9 cellular contexts compared by ENCODE assay signal in the genomic region with DNA sequence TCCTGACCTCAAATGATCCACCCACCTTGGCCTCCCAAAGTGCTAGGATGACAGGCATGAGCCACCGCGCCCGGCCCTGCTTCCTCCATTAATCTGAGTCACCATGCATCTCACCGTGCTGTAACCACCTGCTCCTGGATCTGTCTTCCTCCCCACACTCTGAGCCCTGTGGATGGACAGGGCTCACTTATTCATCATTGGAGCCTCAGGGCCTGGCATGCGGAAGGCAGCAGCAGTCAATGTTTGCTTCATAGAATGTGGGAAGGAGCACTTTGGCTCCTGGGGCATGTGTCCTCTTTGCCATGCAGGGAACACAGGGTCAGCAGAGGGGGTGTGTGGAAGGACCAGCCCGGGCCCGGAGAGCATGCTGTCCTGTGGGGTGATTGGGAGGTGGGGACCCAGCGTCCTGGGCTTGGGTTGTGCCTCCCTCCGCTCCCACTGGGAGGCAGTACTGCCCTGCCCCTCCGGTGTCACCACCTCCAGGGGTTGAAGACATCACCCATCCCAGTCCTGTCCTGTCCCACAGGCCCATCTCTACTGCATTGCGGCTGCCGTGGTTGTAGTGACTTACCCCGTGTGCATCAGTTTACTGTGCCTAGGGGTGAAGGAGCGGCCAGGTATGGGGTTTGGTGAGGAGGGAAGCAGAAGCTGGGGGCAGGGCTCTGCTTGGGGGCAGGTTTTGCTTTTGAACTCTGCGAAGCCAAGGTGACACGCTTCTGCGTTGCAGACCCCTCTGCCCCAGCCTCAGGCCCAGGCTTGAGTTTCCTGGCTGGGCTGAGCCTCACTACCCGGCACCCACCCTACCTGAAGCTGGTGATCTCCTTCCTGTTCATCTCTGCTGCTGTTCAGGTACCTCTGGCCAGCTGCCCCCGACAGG. TPM values are rescaled to one million over a fixed set of nuclear protein-coding genes. Genes with fewer than 3 reads are reported as not detected.
DNase-seq lines count a peak whose midpoint lies in the region; ATAC-seq, FAIRE-seq and TF ChIP-seq lines count a peak whose summit lies in the region.
"Had no signal": no experiment of that assay in that cellular context is flagged by ENCODE, and none has a peak within 500 bp of the region (broad histone marks: within the 10 kb centered on the region; RNA-seq: fewer than 3 reads in every experiment).

No MANE protein-coding gene starts in this region.

- peaks cover 50% of the 10 kb centered on the region for H3K4me1 Mint-ChIP-seq in GM23338
- H3K4me1 Mint-ChIP-seq in WTC11: peaks cover 47% of the 10 kb centered on the region

- intact Hi-C loops in left colon (cut with DNase I, micrococcal nuclease): no loop called here

- no peak overlapping the region for H3K4me3 Mint-ChIP-seq in GM23338
- no peak overlapping the region for H3K4me3 Mint-ChIP-seq in WTC11

- H3K27ac Mint-ChIP-seq in GM23338 (peak overlapping the region; percentile 71), WTC11 (peak overlapping the region; percentile 91)

- peaks cover 39% of the 10 kb centered on the region for H3K36me3 Mint-ChIP-seq in GM23338 (ENCODE audit: low read depth)
- H3K36me3 Mint-ChIP-seq in WTC11: peaks cover 16% of the 10 kb centered on the region

- no peak for TF ChIP-seq POLR2A in H54 (IDR thresholded peaks at IDR 0.05; ENCODE audit: low read depth, low read length)

- H3K27ac ChIP-seq in GM23338 (ENCODE audit: low read depth): 0 out of 2 replicates have a peak overlapping the region, but pooled peaks have one; percentile 26

- no peaks in the 10 kb centered on the region for H4K20me1 ChIP-seq in GM23338 (replicated peaks; ENCODE audit: insufficient read depth)

- H3K4me1 ChIP-seq in GM23338 (ENCODE audit: insufficient read depth): peaks cover 30% of the 10 kb centered on the region

- no peaks in the 10 kb centered on the region for H3K36me3 ChIP-seq in GM23338 (ENCODE audit: insufficient read depth)

- H3K9me3 Mint-ChIP-seq in GM23338 (peaks cover 3% of the 10 kb centered on the region; the same call in 2 of the 3 replicates), WTC11 (no peaks in the 10 kb centered on the region)

- peak; percentile 23; the same call in 1 of the 2 replicates for TF ChIP-seq CTCF in AG10803 (conservative IDR thresholded peaks at IDR 0.05; ENCODE audit: low read length)
- TF ChIP-seq CTCF in GM23338 (conservative IDR thresholded peaks at IDR 0.05; ENCODE audit: low read depth in 2 of 2): peak; percentile 66 to 98
- peak; percentile 39; the same call in 1 of the 2 replicates for TF ChIP-seq CTCF in WTC11 (IDR thresholded peaks at IDR 0.05)

- DNase-seq in AG10803 (ENCODE audit: low read depth): no peak
- DNase-seq in GM23338 (ENCODE audit: low spot score): peak; percentile 87
- DNase-seq in WTC11 (ENCODE audit: low spot score): peak; percentile 83
- DNase-seq in left colon: peak in 1 of 2 donors; percentile 30
- DNase-seq in NCI-H510A (lab: John Stamatoyannopoulos, UW): no peak
- no peak for DNase-seq in H54 (ENCODE audit: insufficient read length, low spot score)

- no peak overlapping the region for H2AFZ ChIP-seq in GM23338

- H3K27me3 ChIP-seq in GM23338 (ENCODE audit: insufficient read depth): no peaks in the 10 kb centered on the region

- H3K27me3 Mint-ChIP-seq in GM23338 (ENCODE audit: insufficient read depth, low read depth, poor library complexity): peaks cover 22% of the 10 kb centered on the region
- H3K27me3 Mint-ChIP-seq in WTC11 (ENCODE audit: low read depth): no peaks in the 10 kb centered on the region

- H3F3A ChIP-seq in GM23338 (replicated peaks; ENCODE audit: low read depth): no peaks in the 10 kb centered on the region

- no peak overlapping the region for H3K4me2 ChIP-seq in GM23338

- CTCF ChIA-PET in WTC11 (lab: Charles Lee): interaction anchor here (1.0 to 1.6 kb wide), 7 partner anchors 11 to 94 kb away, joined by 3 to 7 read pairs (median 5); a partner anchor contains a TSS

- FAIRE-seq in H54 (lab: Jason Lieb, UNC): no peak
- FAIRE-seq: endometrium had no signal

- H3K4me3 ChIP-seq in AG10803 (ENCODE audit: low read length) (no peak overlapping the region), GM23338 (no peak overlapping the region)

- no peaks in the 10 kb centered on the region for H3K9me2 ChIP-seq in GM23338 (ENCODE audit: insufficient read depth)

- ATAC-seq in GM23338 (peak; percentile 86), WTC11 (peak; percentile 91), left colon (peak; percentile 94), GM18520 (IDR thresholded peaks at IDR 0.05; ENCODE audit: unreplicated experiment) (no peak), HG03045 (IDR thresholded peaks at IDR 0.05; ENCODE audit: unreplicated experiment) (no peak)

- POLR2A ChIA-PET in WTC11 (lab: Charles Lee): interaction anchor here (1.7 kb wide), 1 partner anchor 11 kb away, joined by 4 read pairs; a partner anchor contains a TSS

- 0 out of 2 replicates have a peak, but pooled peaks cover 5% of the 10 kb centered on the region for H3K79me2 ChIP-seq in GM23338 (replicated peaks; ENCODE audit: insufficient read depth)

TF ChIP-seq in WTC11, 78 proteins besides CTCF, POLR2A, EP300 and RAD21:
- no peak for TF ChIP-seq ZNF396 (CRISPR knock-in tag; IDR thresholded peaks at IDR 0.05; ENCODE audit: borderline replicate concordance)
- peak; percentile 62; the same call in 1 of the 2 replicates for TF ChIP-seq ZNF232 (CRISPR knock-in tag; IDR thresholded peaks at IDR 0.05)

RNA-seq across cellular contexts. Expression of a gene that starts 11.5 kb away (rescaled TPM):
- 0.21 TPM in 1 of 2 replicates, not detected in the other for total RNA-seq in GM23338 (2014; rRNA removed; shearing (Covaris generic))
- 0.82 and 2.3 TPM in 2 replicates for polyA plus RNA-seq in GM23338 (2016; fragmentation: Nextera tagmentation; extraction: Ambion mirVana)
- total RNA-seq in WTC11 (2021) (0.42 to 0.55 TPM (median 0.50 TPM) in 3 replicates), left colon (under 1 TPM in 1 of 2 donors, not detected in 1; 0.09 TPM)

RNA-seq across cellular contexts. Expression of a gene that starts 25.8 kb away (rescaled TPM):
- total RNA-seq in GM23338 (2014; rRNA removed; shearing (Covaris generic)): 28.6 and 29.6 TPM in 2 replicates
- 7.1 and 10.5 TPM in 2 replicates for polyA plus RNA-seq in GM23338 (2016; fragmentation: Nextera tagmentation; extraction: Ambion mirVana)
- total RNA-seq in WTC11 (2021) (30.5 to 33.6 TPM (median 31.9 TPM) in 3 replicates), left colon (1 to 10 TPM; 3.2 to 4.2 TPM)

RNA-seq across cellular contexts. Expression of a gene that starts 28.2 kb away (rescaled TPM):
- 48.2 and 51.3 TPM in 2 replicates for total RNA-seq in GM23338 (2014; rRNA removed; shearing (Covaris generic))
- 75.7 and 77.1 TPM in 2 replicates for polyA plus RNA-seq in GM23338 (2016; fragmentation: Nextera tagmentation; extraction: Ambion mirVana)
- total RNA-seq in WTC11 (2021): 58.6 to 83.9 TPM (median 74.8 TPM) in 3 replicates
- total RNA-seq in left colon: 10 to 100 TPM; 16.5 to 22.3 TPM

RNA-seq across cellular contexts. Expression of a gene that starts 54.8 kb away (rescaled TPM):
- total RNA-seq in GM23338 (2014; rRNA removed; shearing (Covaris generic)): 140 and 172 TPM in 2 replicates
- 565 and 610 TPM in 2 replicates for polyA plus RNA-seq in GM23338 (2016; fragmentation: Nextera tagmentation; extraction: Ambion mirVana)
- 117 to 128 TPM (median 126 TPM) in 3 replicates for total RNA-seq in WTC11 (2021)
- total RNA-seq in left colon: 10 to 100 TPM; 85.0 to 85.3 TPM

Comparison
In these comparisons a context has a peak if more than half of its experiments do, and no peak if none do; other contexts are left out.
1. DNase-seq: peak in GM23338 (single experiment) and WTC11 (single experiment); none in AG10803 (single experiment), NCI-H510A (single experiment) and H54 (single experiment).
2. CTCF ChIP-seq: peak in every context shown above with its lines; median percentile 82 in GM23338; 39 in WTC11; 23 in AG10803.
3. ATAC-seq: peak in GM23338 (single experiment), WTC11 (single experiment) and left colon (single experiment); none in GM18520 (single experiment) and HG03045 (single experiment).